ENCODE assay signal across 20 cellular contexts in genomic region chr4:163356104-163356503, GRCh38. TPM values are rescaled to one million over a fixed set of nuclear protein-coding genes. Genes with fewer than 3 reads are reported as not detected.
"Had no signal": no experiment of that assay in that cellular context is flagged by ENCODE, and none has a peak within 500 bp of the region (broad histone marks: within the 10 kb centered on the region; RNA-seq: fewer than 3 reads in every experiment).

No MANE protein-coding gene starts in this region.

- H3K27me3 ChIP-seq: gastroesophageal sphincter, heart right ventricle, ovary, right lobe of liver, suprapubic skin, transverse colon, vagina had no signal

- H3K4me1 ChIP-seq: gastroesophageal sphincter, heart right ventricle, right lobe of liver, suprapubic skin, vagina had no signal

- H3K36me3 ChIP-seq: gastroesophageal sphincter, heart right ventricle, ovary, right lobe of liver, suprapubic skin, transverse colon, vagina had no signal

- H3K27ac ChIP-seq: coronary artery, gastroesophageal sphincter, heart right ventricle, ovary, right lobe of liver, suprapubic skin, transverse colon, vagina had no signal

- H3K4me3 Mint-ChIP-seq: activated naive CD8-positive, alpha-beta T cell treated with anti-CD3 and anti-CD28 coated beads, Interleukin-2, amount 10 ng/mL, durations not matched to agents 7 days and 5 days; naive thymus-derived CD4-positive, alpha-beta T cell; stimulated activated naive CD8-positive, alpha-beta T cell treated with anti-CD3 and anti-CD28 coated beads, Interleukin-15, amount 100 ng/mL, for 72 hours; T-helper 1 cell treated with Interleukin-12 subunit alpha and Interleukin-12 subunit beta and Interleukin-4 antibody, amounts not matched to agents 30 μg/mL and 1 μg/mL, for 36 hours had no signal

- ATAC-seq: activated CD4-positive, CD25-positive, alpha-beta regulatory T cell treated with anti-CD3 and anti-CD28 coated beads, Interleukin-2, amount 50 U/mL, for 24 hours; esophagus mucosa; gastroesophageal sphincter; heart right ventricle; naive thymus-derived CD4-positive, alpha-beta T cell; right lobe of liver; stimulated activated naive CD8-positive, alpha-beta T cell treated with anti-CD3 and anti-CD28 coated beads, Interleukin-15, amount 100 ng/mL, for 72 hours had no signal

- H3K9me3 ChIP-seq: gastroesophageal sphincter, heart right ventricle, ovary, right lobe of liver, suprapubic skin, transverse colon, vagina had no signal

- H3K36me3 Mint-ChIP-seq: activated naive CD8-positive, alpha-beta T cell treated with anti-CD3 and anti-CD28 coated beads, Interleukin-2, amount 10 ng/mL, durations not matched to agents 7 days and 5 days; naive thymus-derived CD4-positive, alpha-beta T cell had no signal

- DNase-seq: activated naive CD8-positive, alpha-beta T cell treated with anti-CD3 and anti-CD28 coated beads, Interleukin-2, amount 10 ng/mL, durations not matched to agents 7 days and 5 days; amygdala; central memory CD4-positive, alpha-beta T cell; heart right ventricle; mesenchymal stem cell; naive thymus-derived CD4-positive, alpha-beta T cell; ovary; right lobe of liver; small intestine; stimulated activated CD4-positive, alpha-beta T cell treated with anti-CD3 and anti-CD28 coated beads, Interleukin-15, amount 100 ng/mL, for 24 hours; stimulated activated CD4-positive, alpha-beta T cell treated with anti-CD3 and anti-CD28 coated beads, Interleukin-2, amount 100 ng/mL, for 48 hours; stimulated activated naive CD8-positive, alpha-beta T cell treated with anti-CD3 and anti-CD28 coated beads, Interleukin-15, amount 100 ng/mL, for 72 hours; transverse colon had no signal

- H3K27ac Mint-ChIP-seq: activated naive CD8-positive, alpha-beta T cell treated with anti-CD3 and anti-CD28 coated beads, Interleukin-2, amount 10 ng/mL, durations not matched to agents 7 days and 5 days; naive thymus-derived CD4-positive, alpha-beta T cell; stimulated activated naive CD8-positive, alpha-beta T cell treated with anti-CD3 and anti-CD28 coated beads, Interleukin-15, amount 100 ng/mL, for 72 hours; T-helper 1 cell treated with Interleukin-12 subunit alpha and Interleukin-12 subunit beta and Interleukin-4 antibody, amounts not matched to agents 30 μg/mL and 1 μg/mL, for 36 hours had no signal

- H3K4me1 Mint-ChIP-seq: activated naive CD8-positive, alpha-beta T cell treated with anti-CD3 and anti-CD28 coated beads, Interleukin-2, amount 10 ng/mL, durations not matched to agents 7 days and 5 days; stimulated activated naive CD8-positive, alpha-beta T cell treated with anti-CD3 and anti-CD28 coated beads, Interleukin-15, amount 100 ng/mL, for 72 hours had no signal

- H3K9me3 Mint-ChIP-seq: activated naive CD8-positive, alpha-beta T cell treated with anti-CD3 and anti-CD28 coated beads, Interleukin-2, amount 10 ng/mL, durations not matched to agents 7 days and 5 days; naive thymus-derived CD4-positive, alpha-beta T cell; stimulated activated naive CD8-positive, alpha-beta T cell treated with anti-CD3 and anti-CD28 coated beads, Interleukin-15, amount 100 ng/mL, for 72 hours; T-helper 1 cell treated with Interleukin-12 subunit alpha and Interleukin-12 subunit beta and Interleukin-4 antibody, amounts not matched to agents 30 μg/mL and 1 μg/mL, for 36 hours had no signal

- H3K4me3 ChIP-seq: coronary artery, gastroesophageal sphincter, heart right ventricle, ovary, right lobe of liver, suprapubic skin, transverse colon, vagina had no signal

- H3K27me3 Mint-ChIP-seq: stimulated activated naive CD8-positive, alpha-beta T cell treated with anti-CD3 and anti-CD28 coated beads, Interleukin-15, amount 100 ng/mL, for 72 hours had no signal

RNA-seq across cellular contexts. Expression of gene NPY5R, which starts 12.4 kb away (rescaled TPM):
- total RNA-seq: activated naive CD8-positive, alpha-beta T cell treated with anti-CD3 and anti-CD28 coated beads, Interleukin-2, amount 10 ng/mL, durations not matched to agents 7 days and 5 days; esophagus mucosa; naive thymus-derived CD4-positive, alpha-beta T cell; vagina had no signal
- polyA plus RNA-seq: naive thymus-derived CD4-positive, alpha-beta T cell had no signal

RNA-seq across cellular contexts. Expression of gene NPY1R, which starts 23.7 kb away (rescaled TPM):
- total RNA-seq: activated naive CD8-positive, alpha-beta T cell treated with anti-CD3 and anti-CD28 coated beads, Interleukin-2, amount 10 ng/mL, durations not matched to agents 7 days and 5 days; naive thymus-derived CD4-positive, alpha-beta T cell had no signal
- polyA plus RNA-seq: naive thymus-derived CD4-positive, alpha-beta T cell had no signal
